ENCODE assay signal across 8 cellular contexts in genomic region chr10:97318772-97319651, GRCh38. TPM values are rescaled to one million over a fixed set of nuclear protein-coding genes. Genes with fewer than 3 reads are reported as not detected.
DNase-seq lines count a peak whose midpoint lies in the region; ATAC-seq, FAIRE-seq and TF ChIP-seq lines count a peak whose summit lies in the region.

Gene FRAT1, plus strand, starts transcription at chr10:97319271. Its CDS starts 183 bp downstream, at chr10:97319454.

- peaks cover 24 to 42% (median 28%) of the 10 kb centered on the region in 3 donors for H3K4me1 Mint-ChIP-seq in naive B cell

- peak within 1 kb of the TSS; percentile 82 for H3K4me3 ChIP-seq in HUES48 (ENCODE audit: low read depth, low read length)
- peak within 1 kb of the TSS; percentile 70 to 98 (median 84) for H3K4me3 ChIP-seq in esophagus squamous epithelium

- H3K27me3 ChIP-seq in HUES48 (ENCODE audit: control insufficient read depth, insufficient read depth, low read length) (peaks cover 28% of the 10 kb centered on the region), esophagus squamous epithelium (no peaks in the 10 kb centered on the region)

- H3K27ac ChIP-seq in HUES48 (ENCODE audit: low read depth, low read length) (peak within 1 kb of the TSS; percentile 98), esophagus squamous epithelium (peak within 1 kb of the TSS; percentile 89 to 99 (median 98))

- DNase-seq in D721Med (ENCODE audit: insufficient read length, low spot score) (peak; percentile 55), esophagus squamous epithelium (lab: John Stamatoyannopoulos, UW) (peak; percentile 63), naive B cell (peak; percentile 95)
- DNase-seq in activated T-cell treated with anti-CD3 and anti-CD28 coated beads, Interleukin-2, amount 50 U/mL, for 48 hours: peak; percentile 94 to 95
- DNase-seq in stimulated activated CD8-positive, alpha-beta memory T cell treated with anti-CD3 and anti-CD28 coated beads, Interleukin-7, amount 100 ng/mL, for 48 hours (ENCODE audit: extremely low read depth in 1 of 2, low read depth in 1 of 2): peak; percentile 67 to 73

- no peak for FAIRE-seq in D721Med (lab: Jason Lieb, UNC)

- no peaks in the 10 kb centered on the region for H3K27me3 Mint-ChIP-seq in naive B cell

- H3K9me3 Mint-ChIP-seq in naive B cell: no peaks in the 10 kb centered on the region

- ATAC-seq in GM21390 (IDR thresholded peaks at IDR 0.05; ENCODE audit: unreplicated experiment) (peak; percentile 76), naive B cell (ENCODE audit: low read depth in 2 of 2) (peak; percentile 62 to 70)

- no peaks in the 10 kb centered on the region for H3K9me3 ChIP-seq in HUES48 (ENCODE audit: control insufficient read depth, insufficient read depth, low read length)
- H3K9me3 ChIP-seq in esophagus squamous epithelium: no peaks in the 10 kb centered on the region

- intact Hi-C loops in esophagus squamous epithelium (cut with DNase I): no loop called here

- peak within 1 kb of the TSS; percentile 89 to 99 (median 97) for H3K4me3 Mint-ChIP-seq in naive B cell

- peak in 3 of 4 donors; percentile 84 to 96 (median 87) for TF ChIP-seq POLR2A in esophagus squamous epithelium (IDR thresholded peaks at IDR 0.05)

- peak within 1 kb of the TSS; percentile 99 to 100 (median 100) for H3K27ac Mint-ChIP-seq in naive B cell

- no peaks in the 10 kb centered on the region for H3K36me3 Mint-ChIP-seq in naive B cell

- H3K36me3 ChIP-seq in HUES48 (ENCODE audit: control insufficient read depth, insufficient read depth, low read length) (no peaks in the 10 kb centered on the region), esophagus squamous epithelium (no peaks in the 10 kb centered on the region)

- peak within 1 kb of the TSS; percentile 99 for H3K9ac ChIP-seq in HUES48 (ENCODE audit: low read depth, low read length)

- H3K4me1 ChIP-seq in HUES48 (ENCODE audit: control insufficient read depth, insufficient read depth, low read length): peaks cover 22% of the 10 kb centered on the region
- H3K4me1 ChIP-seq in esophagus squamous epithelium: peaks cover 11 to 35% (median 12%) of the 10 kb centered on the region in 3 donors

- 0 to 1% methylated on average over 16 to 18 of the region's 79 CpGs for WGBS in esophagus squamous epithelium, 2 donors

- TF ChIP-seq CTCF in D721Med (IDR thresholded peaks at IDR 0.05; ENCODE audit: insufficient read depth, missing control alignments) (no peak), esophagus squamous epithelium (IDR thresholded peaks at IDR 0.05) (peak in 1 of 6 experiments; percentile 14)

TF ChIP-seq in PFSK-1, 5 proteins besides CTCF, POLR2A, EP300 and RAD21:
- peak; percentile 93 for TF ChIP-seq FOXP2 (optimal IDR thresholded peaks at IDR 0.05; ENCODE audit: borderline replicate concordance, extremely low read depth, extremely low read length, insufficient read depth)
- TF ChIP-seq REST (IDR thresholded peaks at IDR 0.05; ENCODE audit: insufficient read depth in 1 of 2, low read depth in 2 of 2, low read length in 2 of 2): no peak
- TF ChIP-seq SIN3A (IDR thresholded peaks at IDR 0.05; ENCODE audit: borderline replicate concordance, insufficient read depth, low read length): peak; percentile 94

RNA-seq across cellular contexts. Expression of gene FRAT1, which starts in this region (rescaled TPM):
- 2.0 TPM for polyA plus RNA-seq in PFSK-1 (2012; ENCODE audit: insufficient read length, low read depth)
- total RNA-seq in esophagus squamous epithelium: 1 to 10 TPM; 1.7 to 6.1 (median 3.9) TPM
- 10 to 100 TPM in 4 of 6 donors, 1 to 10 TPM in 2; 7.4 to 15.7 (median 10.8) TPM for polyA plus RNA-seq in naive B cell (ENCODE audit: low read depth in 6 of 6)

Comparison
In these comparisons a context has a peak if more than half of its experiments do, and no peak if none do; other contexts are left out.
1. Peak in every context shown above with its lines: DNase-seq, ATAC-seq, H3K4me3 ChIP-seq and H3K27ac ChIP-seq.